ENCODE assay signal across 11 cellular contexts in the genomic region with DNA sequence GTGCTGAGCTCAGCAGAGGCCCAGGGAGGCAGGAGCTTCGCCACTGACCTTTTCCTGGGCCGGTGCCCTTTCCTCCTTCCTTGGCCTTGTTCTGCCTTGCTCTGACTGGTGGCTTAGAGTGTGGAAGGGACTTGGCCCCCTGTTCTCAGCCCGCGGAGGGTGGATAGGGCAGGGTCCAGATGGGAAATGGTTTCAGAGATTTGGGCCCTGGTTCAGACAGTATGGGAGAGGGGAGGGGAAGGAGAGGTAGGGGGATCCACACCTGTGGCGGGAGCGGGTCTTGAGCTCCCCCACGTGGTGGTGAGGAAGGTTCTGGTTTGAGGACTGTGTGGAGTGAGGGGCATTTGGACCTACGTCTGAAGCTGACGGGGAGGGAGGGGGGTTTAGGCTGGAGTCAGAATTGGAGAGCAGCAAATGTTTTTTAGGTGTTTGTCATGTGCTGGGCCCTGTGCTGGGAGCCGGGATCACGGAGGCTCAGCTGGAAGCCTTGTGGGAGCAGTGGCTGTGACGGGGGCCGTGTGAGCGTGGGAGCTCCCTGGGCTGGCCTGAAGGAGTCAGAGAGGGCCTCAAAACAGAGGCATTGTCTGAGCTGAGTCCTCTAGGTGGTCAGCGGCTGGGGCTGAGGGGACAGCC. TPM values are rescaled to one million over a fixed set of nuclear protein-coding genes. Genes with fewer than 3 reads are reported as not detected.
DNase-seq lines count a peak whose midpoint lies in the region; ATAC-seq and TF ChIP-seq lines count a peak whose summit lies in the region.
"Had no signal": no experiment of that assay in that cellular context is flagged by ENCODE, and none has a peak within 500 bp of the region (broad histone marks: within the 10 kb centered on the region; RNA-seq: fewer than 3 reads in every experiment).

No MANE protein-coding gene starts in this region.

- no peak overlapping the region for H3K27ac Mint-ChIP-seq in WTC11
- H3K27ac Mint-ChIP-seq: dendritic cell treated with granulocyte-macrophage colony-stimulating factor and Interleukin-4, amounts not matched to agents 40 ng/mL and 50 ng/mL, for 4 days had no signal

- H3K27me3 Mint-ChIP-seq in WTC11 (ENCODE audit: low read depth), result peaks cover 37% of the 10 kb centered on the region
- H3K27me3 Mint-ChIP-seq: dendritic cell treated with granulocyte-macrophage colony-stimulating factor and Interleukin-4, amounts not matched to agents 40 ng/mL and 50 ng/mL, for 4 days had no signal

- POLR2A ChIA-PET in WTC11 (lab: Charles Lee), result interaction anchor here (1.3 kb wide), 1 partner anchor 174 kb away, joined by 3 read pairs; a partner anchor contains a TSS

- no peak for TF ChIP-seq CTCF in WTC11 (IDR thresholded peaks at IDR 0.05)
- no peak for TF ChIP-seq CTCF in suprapubic skin (IDR thresholded peaks at IDR 0.05)

- ATAC-seq in WTC11, result peak; percentile 85
- ATAC-seq: naive thymus-derived CD8-positive, alpha-beta T cell had no signal

- no peaks in the 10 kb centered on the region for H3K36me3 Mint-ChIP-seq in WTC11
- H3K36me3 Mint-ChIP-seq: naive thymus-derived CD8-positive, alpha-beta T cell had no signal

- peaks cover 28% of the 10 kb centered on the region for H3K4me1 ChIP-seq in suprapubic skin

- H3K27me3 ChIP-seq in suprapubic skin, result peaks cover 4% of the 10 kb centered on the region

- H3K4me1 Mint-ChIP-seq in WTC11, result peaks cover 8% of the 10 kb centered on the region

- no peak overlapping the region for H3K4me3 ChIP-seq in suprapubic skin

- no peak for TF ChIP-seq POLR2A in suprapubic skin (IDR thresholded peaks at IDR 0.05)

- peak overlapping the region; percentile 7 for H3K4me3 Mint-ChIP-seq in WTC11
- H3K4me3 Mint-ChIP-seq: dendritic cell treated with granulocyte-macrophage colony-stimulating factor and Interleukin-4, amounts not matched to agents 40 ng/mL and 50 ng/mL, for 4 days; naive thymus-derived CD8-positive, alpha-beta T cell had no signal

- 81% methylated on average over 14 of the region's 15 CpGs for WGBS in suprapubic skin

- CTCF ChIA-PET in WTC11 (lab: Charles Lee), result interaction anchor here (0.5 to 5.3 kb wide), 38 partner anchors 9 to 552 kb away, joined by 3 to 78 read pairs (median 6); a partner anchor contains a TSS

- H3K36me3 ChIP-seq in suprapubic skin, result peaks cover 6% of the 10 kb centered on the region

- no peaks in the 10 kb centered on the region for H3K9me3 ChIP-seq in suprapubic skin

- H3K27ac ChIP-seq in suprapubic skin, result no peak overlapping the region

- H3K9me3 Mint-ChIP-seq in WTC11, result no peaks in the 10 kb centered on the region
- H3K9me3 Mint-ChIP-seq: dendritic cell treated with granulocyte-macrophage colony-stimulating factor and Interleukin-4, amounts not matched to agents 40 ng/mL and 50 ng/mL, for 4 days; naive thymus-derived CD8-positive, alpha-beta T cell had no signal

- peak; percentile 56 for DNase-seq in NCI-H82 (lab: John Stamatoyannopoulos, UW)
- DNase-seq in NCI-H82 treated with DMSO at 0.1 percent for 48 hours (lab: John Stamatoyannopoulos, UW; ENCODE audit: unreplicated experiment), result no peak
- peak; percentile 55 for DNase-seq in WTC11 (ENCODE audit: low spot score)
- peak; percentile 23 for DNase-seq in iPS DF 19.7 (ENCODE audit: low read depth, low spot score)
- peak; percentile 48 to 71 for DNase-seq in suprapubic skin (ENCODE audit: low spot score in 2 of 2)
- DNase-seq in stimulated activated CD4-positive, alpha-beta T cell treated with anti-CD3 and anti-CD28 coated beads, Interleukin-4, amount 100 ng/mL, for 4 hours, result no peak
- no peak for DNase-seq in cortex of kidney (lab: John Stamatoyannopoulos, UW)
- DNase-seq in retina, result no peak
- DNase-seq: activated T-cell treated with anti-CD3 and anti-CD28 coated beads, Interleukin-2, amount 50 U/mL, for 48 hours had no signal

- no peak for TF ChIP-seq EP300 in suprapubic skin (IDR thresholded peaks at IDR 0.05)

TF ChIP-seq in WTC11, 78 proteins besides CTCF, POLR2A, EP300 and RAD21:
- TF ChIP-seq, protein P1, sequence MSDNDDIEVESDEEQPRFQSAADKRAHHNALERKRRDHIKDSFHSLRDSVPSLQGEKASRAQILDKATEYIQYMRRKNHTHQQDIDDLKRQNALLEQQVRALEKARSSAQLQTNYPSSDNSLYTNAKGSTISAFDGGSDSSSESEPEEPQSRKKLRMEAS (CRISPR knock-in tag; IDR thresholded peaks at IDR 0.05), result peak; percentile 15; the same call in 1 of the 2 replicates
- TF ChIP-seq, protein P2, sequence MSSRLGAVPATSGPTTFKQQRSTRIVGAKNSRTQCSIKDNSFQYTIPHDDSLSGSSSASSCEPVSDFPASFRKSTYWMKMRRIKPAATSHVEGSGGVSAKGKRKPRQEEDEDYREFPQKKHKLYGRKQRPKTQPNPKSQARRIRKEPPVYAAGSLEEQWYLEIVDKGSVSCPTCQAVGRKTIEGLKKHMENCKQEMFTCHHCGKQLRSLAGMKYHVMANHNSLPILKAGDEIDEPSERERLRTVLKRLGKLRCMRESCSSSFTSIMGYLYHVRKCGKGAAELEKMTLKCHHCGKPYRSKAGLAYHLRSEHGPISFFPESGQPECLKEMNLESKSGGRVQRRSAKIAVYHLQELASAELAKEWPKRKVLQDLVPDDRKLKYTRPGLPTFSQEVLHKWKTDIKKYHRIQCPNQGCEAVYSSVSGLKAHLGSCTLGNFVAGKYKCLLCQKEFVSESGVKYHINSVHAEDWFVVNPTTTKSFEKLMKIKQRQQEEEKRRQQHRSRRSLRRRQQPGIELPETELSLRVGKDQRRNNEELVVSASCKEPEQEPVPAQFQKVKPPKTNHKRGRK (CRISPR knock-in tag; IDR thresholded peaks at IDR 0.05; ENCODE audit: borderline replicate concordance), result no peak

RNA-seq across cellular contexts. Expression of a gene that starts 27.2 kb away (rescaled TPM):
- total RNA-seq in WTC11 (2021), result 9.6 to 10.5 TPM (median 9.7 TPM) in 3 replicates
- 10 to 100 TPM in 2 of 4 donors, 1 to 10 TPM in 2; 2.9 to 15.9 (median 9.5) TPM for total RNA-seq in suprapubic skin

RNA-seq across cellular contexts. Expression of a gene that starts 38.1 kb away (rescaled TPM):
- total RNA-seq in WTC11 (2021), result 0.18 to 0.55 TPM (median 0.46 TPM) in 3 replicates
- total RNA-seq in suprapubic skin, result not detected
- total RNA-seq: naive thymus-derived CD8-positive, alpha-beta T cell had no signal

Comparison
In these comparisons a context has a peak if more than half of its experiments do, and no peak if none do; other contexts are left out.
1. DNase-seq: peak in NCI-H82 (single experiment), WTC11 (single experiment), iPS DF 19.7 (single experiment) and suprapubic skin (2 of 2); none in NCI-H82 treated with DMSO at 0.1 percent for 48 hours (single experiment), stimulated activated CD4-positive, alpha-beta T cell treated with anti-CD3 and anti-CD28 coated beads, Interleukin-4, amount 100 ng/mL, for 4 hours (0 of 2), cortex of kidney (single experiment) and retina (single experiment).